In the genomic region with DNA sequence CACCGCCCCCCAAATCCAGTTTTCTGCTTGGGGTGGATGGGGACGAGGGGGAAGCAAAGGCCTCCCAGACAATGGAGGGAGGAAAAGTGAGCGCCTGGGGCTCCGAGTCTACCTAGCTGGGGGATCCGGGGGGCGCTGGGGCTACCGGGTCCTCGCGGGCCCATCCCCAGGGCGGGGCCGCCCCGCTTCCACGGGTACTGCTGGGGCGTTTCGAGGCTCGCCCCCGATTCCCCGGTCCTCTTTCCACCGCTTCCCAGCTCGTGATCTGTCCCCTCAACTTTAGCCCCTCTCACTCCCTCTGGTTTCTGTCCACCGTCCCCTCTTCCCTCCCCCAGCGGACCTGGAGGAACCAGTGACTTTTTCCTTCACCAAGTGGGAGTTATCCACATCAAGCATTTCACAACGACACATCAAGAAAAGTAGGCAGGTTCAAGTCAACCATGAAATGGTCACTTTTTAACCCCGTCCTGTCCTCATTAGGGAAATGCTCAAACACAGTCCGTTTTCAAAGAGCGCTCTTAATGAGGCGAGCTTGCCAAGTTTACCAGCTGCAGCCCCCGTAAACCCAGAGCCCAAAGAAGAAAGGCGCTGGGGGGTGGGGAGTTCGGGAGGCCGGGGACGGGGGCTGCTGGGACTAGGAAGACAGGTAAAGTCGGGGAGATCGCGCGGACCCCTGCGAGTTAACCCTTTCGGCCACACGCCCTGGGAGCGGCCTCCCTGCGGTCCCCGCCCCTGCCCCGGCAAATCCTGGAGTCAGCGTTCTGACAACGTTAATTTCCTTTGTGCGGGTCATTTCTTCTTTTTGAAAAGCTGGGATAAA, we compare ENCODE assay signal across 8 cellular contexts. TPM values are rescaled to one million over a fixed set of nuclear protein-coding genes. Genes with fewer than 3 reads are reported as not detected.
DNase-seq lines count a peak whose midpoint lies in the region; ATAC-seq, FAIRE-seq and TF ChIP-seq lines count a peak whose summit lies in the region.

No MANE protein-coding gene starts in this region.

- DNase-seq in SKM-1 treated with dmso at 0.1 percent for 144 hours (lab: John Stamatoyannopoulos, UW; ENCODE audit: unreplicated experiment) = peak; percentile 27
- DNase-seq in SKM-1 (lab: John Stamatoyannopoulos, UW; ENCODE audit: unreplicated experiment) = no peak
- peak in 1 of 3 donors; percentile 63 for DNase-seq in Peyer's patch
- DNase-seq in endothelial cell (ENCODE audit: low spot score) = peak; percentile 22
- peak; percentile 3 for DNase-seq in urothelium cell line (ENCODE audit: low spot score)

- H3K27me3 Mint-ChIP-seq in endothelial cell (ENCODE audit: unreplicated experiment) = peaks cover 40% of the 10 kb centered on the region

- peak overlapping the region; percentile 98 for H3K27ac Mint-ChIP-seq in endothelial cell (ENCODE audit: unreplicated experiment)

- H3K4me3 ChIP-seq in Peyer's patch = peak overlapping the region; percentile 43 to 90 (median 70)
- peak overlapping the region; percentile 53 for H3K4me3 ChIP-seq in mesodermal cell (ENCODE audit: extremely low read depth, insufficient read depth, low read length, poor library complexity, severe bottlenecking)

- TF ChIP-seq CTCF in Peyer's patch (IDR thresholded peaks at IDR 0.05) (no peak), endothelial cell (IDR thresholded peaks at IDR 0.05; ENCODE audit: unreplicated experiment) (no peak)

- peak overlapping the region; percentile 98 for H3K4me3 Mint-ChIP-seq in endothelial cell (ENCODE audit: unreplicated experiment)

- no peaks in the 10 kb centered on the region for H3K27me3 ChIP-seq in Peyer's patch

- H3K4me1 Mint-ChIP-seq in endothelial cell (ENCODE audit: unreplicated experiment) = peaks cover 53% of the 10 kb centered on the region

- no peaks in the 10 kb centered on the region for H3K9me3 ChIP-seq in Peyer's patch
- no peaks in the 10 kb centered on the region for H3K9me3 ChIP-seq in mesodermal cell (ENCODE audit: control insufficient read depth, low read length)

- H3K36me3 ChIP-seq in Peyer's patch (no peaks in the 10 kb centered on the region), mesodermal cell (ENCODE audit: control insufficient read depth, insufficient read depth, low read length) (no peaks in the 10 kb centered on the region)

- no peak for TF ChIP-seq POLR2A in Peyer's patch (IDR thresholded peaks at IDR 0.05)

- no peaks in the 10 kb centered on the region for H3K9me3 Mint-ChIP-seq in endothelial cell (ENCODE audit: unreplicated experiment)

- 1 to 2% methylated on average over 39 to 42 of the region's 46 CpGs for WGBS in mesodermal cell (ENCODE audit: insufficient coverage in 2 of 2), 2 experiments

- ATAC-seq in GM19455 (IDR thresholded peaks at IDR 0.05; ENCODE audit: unreplicated experiment) (no peak), HG03342 (IDR thresholded peaks at IDR 0.05; ENCODE audit: unreplicated experiment) (no peak)

- no peak for FAIRE-seq in urothelium cell line (lab: Jason Lieb, UNC)

- peak overlapping the region; percentile 65 to 98 (median 80) for H3K27ac ChIP-seq in Peyer's patch
- H3K27ac ChIP-seq in mesodermal cell (ENCODE audit: low read depth, low read length, severe bottlenecking) = no peak overlapping the region

- H3K36me3 Mint-ChIP-seq in endothelial cell (ENCODE audit: low read depth, unreplicated experiment) = peaks cover 21% of the 10 kb centered on the region

- H3K4me1 ChIP-seq in Peyer's patch (peaks cover 0 to 14% (median 3%) of the 10 kb centered on the region in 4 donors), mesodermal cell (ENCODE audit: control insufficient read depth, insufficient read depth, low read length, poor library complexity, severe bottlenecking) (peaks cover 4% of the 10 kb centered on the region)

RNA-seq across cellular contexts. Expression of a gene that starts 2.0 kb away (rescaled TPM):
- total RNA-seq in Peyer's patch (100 to 1,000 TPM in 3 of 4 donors, 10 to 100 TPM in 1; 89.7 to 229 (median 159) TPM), endothelial cell (ENCODE audit: unreplicated experiment) (120 TPM)
- polyA plus RNA-seq in mesodermal cell (2013, experiment 1 of 2) = 1.9 TPM
- 1.7 TPM for polyA plus RNA-seq in mesodermal cell (2013, experiment 2 of 2)
